17 cellular contexts compared by ENCODE assay signal in the genomic region with DNA sequence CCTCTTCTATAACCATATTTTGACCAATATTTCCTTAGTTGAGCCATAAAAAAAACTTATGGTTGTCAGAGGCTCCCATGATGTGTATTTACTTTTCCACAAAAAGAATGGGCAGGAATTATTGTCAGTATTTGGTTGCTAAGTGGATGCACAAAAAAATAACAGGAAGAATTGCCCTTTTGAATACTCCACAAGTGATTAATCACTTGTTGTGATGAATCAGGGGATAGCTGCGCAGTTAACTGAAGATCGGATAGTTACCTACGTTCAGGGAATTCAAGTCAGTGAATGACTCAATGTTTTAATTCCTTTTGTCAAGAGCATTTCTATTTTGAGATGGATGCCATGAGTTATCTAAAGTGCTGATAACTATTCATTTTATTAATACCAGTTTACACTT.
A peak's percentile ranks its signal among the peaks of the same experiment; 100 is the strongest.
DNase-seq lines count a peak whose midpoint lies in the region; TF ChIP-seq lines count a peak whose summit lies in the region.
"Had no signal": no experiment of that assay in that cellular context is flagged by ENCODE, and none has a peak within 500 bp of the region (broad histone marks: within the 10 kb centered on the region; RNA-seq: fewer than 3 reads in every experiment).

No MANE protein-coding gene starts in this region.

- no peaks in the 10 kb centered on the region for H3K27me3 ChIP-seq in brain microvascular endothelial cell (replicated peaks)

- no peaks in the 10 kb centered on the region for H3K27me3 Mint-ChIP-seq in osteocyte (ENCODE audit: unreplicated experiment)
- H3K27me3 Mint-ChIP-seq: CD4-positive, CD25-positive, alpha-beta regulatory T cell; naive thymus-derived CD8-positive, alpha-beta T cell had no signal

- in situ Hi-C loops in brain microvascular endothelial cell (cut with HindIII; ENCODE audit: low pct_ligation_motif_present, low sequenced_read_pairs) = no loop called here

- H3K4me3 ChIP-seq in brain microvascular endothelial cell (ENCODE audit: low read depth, low read length) = no peak overlapping the region
- H3K4me3 ChIP-seq: prostate gland had no signal

- TF ChIP-seq CTCF in brain microvascular endothelial cell (IDR thresholded peaks at IDR 0.05; ENCODE audit: low read depth, low read length, missing control alignments) (no peak), osteocyte (IDR thresholded peaks at IDR 0.05) (no peak)

- peaks cover 9% of the 10 kb centered on the region for H3K9me3 Mint-ChIP-seq in osteocyte (ENCODE audit: unreplicated experiment)

- no peak overlapping the region for H3K4me3 Mint-ChIP-seq in osteocyte (ENCODE audit: unreplicated experiment)
- H3K4me3 Mint-ChIP-seq: activated T-cell treated with anti-CD3 and anti-CD28 coated beads, Interleukin-2, amount 50 U/mL, for 4 hours; naive thymus-derived CD8-positive, alpha-beta T cell had no signal

- H3K4me1 Mint-ChIP-seq in osteocyte (ENCODE audit: unreplicated experiment) = peaks cover 33% of the 10 kb centered on the region

- DNase-seq in EH (ENCODE audit: low read depth) = peak; percentile 83
- peak; percentile 95 for DNase-seq in NCI-H226
- peak; percentile 90 for DNase-seq in brain microvascular endothelial cell
- DNase-seq in kidney tubule cell (ENCODE audit: low spot score) = peak; percentile 33
- no peak for DNase-seq in NCI-H82 (lab: John Stamatoyannopoulos, UW)
- no peak for DNase-seq in osteocyte (ENCODE audit: extremely low spot score, unreplicated experiment)
- DNase-seq in dedifferentiated amniotic fluid mesenchymal stem cell (ENCODE audit: extremely low spot score) = no peak
- DNase-seq in NCI-H1436 treated with DMSO at 0.1 percent for 48 hours (lab: John Stamatoyannopoulos, UW) = no peak
- DNase-seq: activated CD4-positive, alpha-beta T cell treated with anti-CD3 and anti-CD28 coated beads, Interleukin-2, amount 50 U/mL, for 1 hour; activated T-cell treated with anti-CD3 and anti-CD28 coated beads, Interleukin-2, amount 50 U/mL, for 4 hours; CD4-positive, CD25-positive, alpha-beta regulatory T cell; naive thymus-derived CD8-positive, alpha-beta T cell; NCI-H2029 treated with DMSO at 0.1 percent for 48 hours; NCI-H774; SHP77; T1000 had no signal

- H3K36me3 Mint-ChIP-seq in osteocyte (ENCODE audit: unreplicated experiment) = no peaks in the 10 kb centered on the region
- H3K36me3 Mint-ChIP-seq: CD4-positive, CD25-positive, alpha-beta regulatory T cell had no signal

- H3K27ac Mint-ChIP-seq in osteocyte (ENCODE audit: unreplicated experiment) = no peak overlapping the region
- H3K27ac Mint-ChIP-seq: CD4-positive, CD25-positive, alpha-beta regulatory T cell; naive thymus-derived CD8-positive, alpha-beta T cell had no signal

- peak overlapping the region; percentile 60 for H3K27ac ChIP-seq in brain microvascular endothelial cell
- H3K27ac ChIP-seq: prostate gland had no signal

- no peaks in the 10 kb centered on the region for H3K36me3 ChIP-seq in brain microvascular endothelial cell (replicated peaks)
- H3K36me3 ChIP-seq: prostate gland had no signal

Comparison
In these comparisons a context has a peak if more than half of its experiments do, and no peak if none do; other contexts are left out.
1. DNase-seq: peak in EH (single experiment), NCI-H226 (single experiment), brain microvascular endothelial cell (single experiment) and kidney tubule cell (single experiment); none in NCI-H82 (single experiment), osteocyte (single experiment), dedifferentiated amniotic fluid mesenchymal stem cell (single experiment) and NCI-H1436 treated with DMSO at 0.1 percent for 48 hours (single experiment).